22 cellular contexts compared by ENCODE assay signal in genomic region chr19:55540619-55541018, GRCh38. TPM values are rescaled to one million over a fixed set of nuclear protein-coding genes. Genes with fewer than 3 reads are reported as not detected.
A peak's percentile ranks its signal among the peaks of the same experiment; 100 is the strongest.
DNase-seq lines count a peak whose midpoint lies in the region; ATAC-seq and TF ChIP-seq lines count a peak whose summit lies in the region.
"Had no signal": no experiment of that assay in that cellular context is flagged by ENCODE, and none has a peak within 500 bp of the region (broad histone marks: within the 10 kb centered on the region; RNA-seq: fewer than 3 reads in every experiment).

No MANE protein-coding gene starts in this region.

- no peaks in the 10 kb centered on the region for H3K9me2 ChIP-seq in MM.1S (replicated peaks; ENCODE audit: insufficient read depth, low read length)

- no peak overlapping the region for H2AFZ ChIP-seq in MM.1S (ENCODE audit: low read length)
- H2AFZ ChIP-seq: GM23338 had no signal

- H3K27ac Mint-ChIP-seq in glutamatergic neuron (ENCODE audit: unreplicated experiment) (no peak overlapping the region), immature natural killer cell (no peak overlapping the region)
- H3K27ac Mint-ChIP-seq: CD14-positive monocyte; GM23338; T-helper 1 cell treated with Interleukin-12 subunit alpha and Interleukin-12 subunit beta and Interleukin-4 antibody, amounts not matched to agents 30 μg/mL and 1 μg/mL, for 36 hours had no signal

- ATAC-seq in right cardiac atrium = peak in 1 of 2 donors; percentile 8
- ATAC-seq in left cardiac atrium = no peak
- ATAC-seq: GM12878, GM23338, HepG2, Panc1 had no signal

- peaks cover 13% of the 10 kb centered on the region for H3K9me3 Mint-ChIP-seq in glutamatergic neuron (ENCODE audit: unreplicated experiment)
- H3K9me3 Mint-ChIP-seq in immature natural killer cell = no peaks in the 10 kb centered on the region
- H3K9me3 Mint-ChIP-seq: T-helper 1 cell treated with Interleukin-12 subunit alpha and Interleukin-12 subunit beta and Interleukin-4 antibody, amounts not matched to agents 30 μg/mL and 1 μg/mL, for 36 hours had no signal

- DNase-seq in right cardiac atrium = peak in 2 of 3 donors; percentile 41 to 43
- DNase-seq in left cardiac atrium = no peak
- peak; percentile 28 for DNase-seq in NCI-H69 (lab: John Stamatoyannopoulos, UW)
- peak; percentile 52 for DNase-seq in glutamatergic neuron
- DNase-seq in GDM1 (lab: John Stamatoyannopoulos, UW) = no peak
- DNase-seq in immature natural killer cell = no peak
- DNase-seq in stimulated activated CD4-positive, alpha-beta T cell treated with anti-CD3 and anti-CD28 coated beads, Interleukin-12 subunit alpha, Interleukin-12 subunit beta, amount 100 ng/mL, for 4 hours = no peak
- no peak for DNase-seq in MM.1S
- DNase-seq: AML-193, COR-L47, NCI-H1092 treated with DMSO at 0.1 percent for 48 hours, NCI-H1694 treated with DMSO at 0.1 percent for 48 hours, NCI-H345, NCI-H526 had no signal

- no peaks in the 10 kb centered on the region for H3K4me1 ChIP-seq in right cardiac atrium (ENCODE audit: control insufficient read depth, insufficient read depth, low read length)
- no peaks in the 10 kb centered on the region for H3K4me1 ChIP-seq in MM.1S (ENCODE audit: low read length)

- no peak overlapping the region for H3K27ac ChIP-seq in right cardiac atrium (ENCODE audit: low read length)
- H3K27ac ChIP-seq in MM.1S (ENCODE audit: low read length) = no peak overlapping the region
- H3K27ac ChIP-seq: KMS-11 had no signal

- no peaks in the 10 kb centered on the region for H3F3A ChIP-seq in MM.1S (ENCODE audit: insufficient read depth, low read length)

- no peak overlapping the region for H3K4me3 Mint-ChIP-seq in glutamatergic neuron (ENCODE audit: unreplicated experiment)
- no peak overlapping the region for H3K4me3 Mint-ChIP-seq in immature natural killer cell
- H3K4me3 Mint-ChIP-seq: CD14-positive monocyte; GM23338; T-helper 1 cell treated with Interleukin-12 subunit alpha and Interleukin-12 subunit beta and Interleukin-4 antibody, amounts not matched to agents 30 μg/mL and 1 μg/mL, for 36 hours had no signal

- no peaks in the 10 kb centered on the region for H3K27me3 ChIP-seq in right cardiac atrium (ENCODE audit: control insufficient read depth, insufficient read depth)
- H3K27me3 ChIP-seq in MM.1S (replicated peaks; ENCODE audit: insufficient read depth, low read length) = peaks cover 69% of the 10 kb centered on the region

- H3K4me2 ChIP-seq in MM.1S (ENCODE audit: low read depth, low read length) = no peak overlapping the region
- H3K4me2 ChIP-seq: GM23338, KMS-11 had no signal

- H4K20me1 ChIP-seq in MM.1S (ENCODE audit: insufficient read depth, low read length) = no peaks in the 10 kb centered on the region

- H3K79me2 ChIP-seq in MM.1S (ENCODE audit: low read length) = no peaks in the 10 kb centered on the region

- peaks cover 16% of the 10 kb centered on the region for H3K36me3 Mint-ChIP-seq in glutamatergic neuron (ENCODE audit: unreplicated experiment)
- no peaks in the 10 kb centered on the region for H3K36me3 Mint-ChIP-seq in immature natural killer cell
- H3K36me3 Mint-ChIP-seq: CD14-positive monocyte had no signal

- no peaks in the 10 kb centered on the region for H3K36me3 ChIP-seq in MM.1S (replicated peaks; ENCODE audit: insufficient read depth, low read length)

- intact Hi-C loops in right cardiac atrium (cut with DNase I) = no loop called here
- intact Hi-C loops in left cardiac atrium (cut with DNase I) = no loop called here

- H3K9ac ChIP-seq in MM.1S (ENCODE audit: low read length) = no peak overlapping the region
- H3K9ac ChIP-seq: KMS-11 had no signal

- WGBS in right cardiac atrium = 48% methylated on average over 10 of the region's 10 CpGs

- TF ChIP-seq CTCF in glutamatergic neuron (IDR thresholded peaks at IDR 0.05; ENCODE audit: partially characterized antibody, unreplicated experiment) (no peak), MM.1S (IDR thresholded peaks at IDR 0.05; ENCODE audit: low read length) (no peak)

- no peak overlapping the region for H3K4me3 ChIP-seq in right cardiac atrium (ENCODE audit: low read length)
- no peak overlapping the region for H3K4me3 ChIP-seq in MM.1S (ENCODE audit: low read length)
- H3K4me3 ChIP-seq: GM12878, GM23338 had no signal

- H3K27me3 Mint-ChIP-seq in glutamatergic neuron (ENCODE audit: unreplicated experiment) (peaks cover 5% of the 10 kb centered on the region), immature natural killer cell (ENCODE audit: low read depth in 3 of 3) (peaks cover under 1 to 7% (median 3%) of the 10 kb centered on the region in 3 donors)

- H3K9me3 ChIP-seq in right cardiac atrium (ENCODE audit: control insufficient read depth, low read length) (no peaks in the 10 kb centered on the region), MM.1S (replicated peaks; ENCODE audit: insufficient read depth, low read length) (no peaks in the 10 kb centered on the region)

- peaks cover 12% of the 10 kb centered on the region for H3K4me1 Mint-ChIP-seq in glutamatergic neuron (ENCODE audit: low read depth, unreplicated experiment)
- no peaks in the 10 kb centered on the region for H3K4me1 Mint-ChIP-seq in immature natural killer cell

RNA-seq across cellular contexts. Expression of gene SBK2, which starts 3.7 kb away (rescaled TPM):
- total RNA-seq in right cardiac atrium = 100 to 1,000 TPM; 205 to 239 (median 209) TPM
- polyA plus RNA-seq in right cardiac atrium = 228 TPM
- 100 to 1,000 TPM; 151 to 181 TPM for total RNA-seq in left cardiac atrium
- 0.42 TPM for total RNA-seq in glutamatergic neuron (ENCODE audit: unreplicated experiment)
- polyA plus RNA-seq in immature natural killer cell = not detected
- total RNA-seq: GM12878, MCF 10A had no signal
- polyA plus RNA-seq: CD14-positive monocyte, GM12878, HepG2 had no signal

RNA-seq across cellular contexts. Expression of gene SBK3, which starts 4.7 kb away (rescaled TPM):
- total RNA-seq in right cardiac atrium (100 to 1,000 TPM in 2 of 4 donors, 10 to 100 TPM in 2; 80.3 to 211 (median 109) TPM), left cardiac atrium (10 to 100 TPM; 55.3 to 62.7 TPM), glutamatergic neuron (ENCODE audit: unreplicated experiment) (not detected)
- polyA plus RNA-seq in right cardiac atrium (103 TPM), immature natural killer cell (not detected)
- total RNA-seq: GM12878, MCF 10A had no signal
- polyA plus RNA-seq: CD14-positive monocyte, GM12878 had no signal

RNA-seq across cellular contexts. Expression of gene ZNF579, which starts 40.0 kb away (rescaled TPM):
- 10 to 100 TPM; 12.4 to 15.5 (median 14.2) TPM for total RNA-seq in right cardiac atrium
- polyA plus RNA-seq in right cardiac atrium = 10.2 TPM
- 10 to 100 TPM; 10.8 to 12.7 TPM for total RNA-seq in left cardiac atrium
- total RNA-seq in glutamatergic neuron (ENCODE audit: unreplicated experiment) = 48.9 TPM
- polyA plus RNA-seq in immature natural killer cell = under 1 TPM in 2 of 3 donors, not detected in 1; 0.19 to 0.64 TPM

RNA-seq across cellular contexts. Expression of gene SSC5D, which starts 52.4 kb away (rescaled TPM):
- 10 to 100 TPM in 1 of 4 donors, 1 to 10 TPM in 3; 6.8 to 10.2 (median 8.1) TPM for total RNA-seq in right cardiac atrium
- polyA plus RNA-seq in right cardiac atrium = 4.4 TPM
- 1 to 10 TPM; 5.7 to 6.7 TPM for total RNA-seq in left cardiac atrium
- total RNA-seq in glutamatergic neuron (ENCODE audit: unreplicated experiment) = 7.6 TPM
- not detected for polyA plus RNA-seq in immature natural killer cell
- total RNA-seq: HepG2 had no signal
- polyA plus RNA-seq: CD14-positive monocyte, HepG2 had no signal

RNA-seq across cellular contexts. Expression of gene NAT14, which starts 55.6 kb away (rescaled TPM):
- 10 to 100 TPM; 13.6 to 20.8 (median 15.0) TPM for total RNA-seq in right cardiac atrium
- polyA plus RNA-seq in right cardiac atrium = 15.8 TPM
- 10 to 100 TPM in 1 of 2 donors, 1 to 10 TPM in 1; 9.2 to 13.7 TPM for total RNA-seq in left cardiac atrium
- 125 TPM for total RNA-seq in glutamatergic neuron (ENCODE audit: unreplicated experiment)
- polyA plus RNA-seq in immature natural killer cell = 1 to 10 TPM in 2 of 3 donors, not detected in 1; 2.7 to 4.8 TPM

Comparison
In these comparisons a context has a peak if more than half of its experiments do, and no peak if none do; other contexts are left out.
1. DNase-seq: peak in right cardiac atrium (2 of 3), NCI-H69 (single experiment) and glutamatergic neuron (single experiment); none in left cardiac atrium (single experiment), GDM1 (single experiment), immature natural killer cell (0 of 3), stimulated activated CD4-positive, alpha-beta T cell treated with anti-CD3 and anti-CD28 coated beads, Interleukin-12 subunit alpha, Interleukin-12 subunit beta, amount 100 ng/mL, for 4 hours (single experiment) and MM.1S (single experiment).
2. RNA of gene SBK2, which starts 3.7 kb away (total RNA-seq): 205 to 239 TPM in right cardiac atrium and 151 to 181 TPM in left cardiac atrium; 0.42 TPM in glutamatergic neuron (single experiment); every median in the first group is over 100 times any median in the second.
3. RNA of gene SBK3, which starts 4.7 kb away (total RNA-seq): 80.3 to 211 TPM in right cardiac atrium and 55.3 to 62.7 TPM in left cardiac atrium; not detected in glutamatergic neuron (single experiment); every median in the first group is over 10 times any median in the second.